Comparison of ENCODE assay signal across 33 cellular contexts in genomic region chr2:236174608-236175001, GRCh38. TPM values are rescaled to one million over a fixed set of nuclear protein-coding genes. Genes with fewer than 3 reads are reported as not detected.
A peak's percentile ranks its signal among the peaks of the same experiment; 100 is the strongest.
DNase-seq lines count a peak whose midpoint lies in the region; TF ChIP-seq lines count a peak whose summit lies in the region.
"Had no signal": no experiment of that assay in that cellular context is flagged by ENCODE, and none has a peak within 500 bp of the region (broad histone marks: within the 10 kb centered on the region; RNA-seq: fewer than 3 reads in every experiment).

No MANE protein-coding gene starts in this region.

- H3K9me3 ChIP-seq in HUES64 (ENCODE audit: insufficient read depth, low read depth, low read length) (no peaks in the 10 kb centered on the region), WERI-Rb-1 (ENCODE audit: severe bottlenecking) (peaks cover 4% of the 10 kb centered on the region), breast epithelium (no peaks in the 10 kb centered on the region)
- H3K9me3 ChIP-seq: colonic mucosa, esophagus squamous epithelium, gastrocnemius medialis, left lung, pancreas, upper lobe of left lung had no signal

- H3K36me3 ChIP-seq in HUES64 (ENCODE audit: insufficient read depth, low read length) (no peaks in the 10 kb centered on the region), WERI-Rb-1 (no peaks in the 10 kb centered on the region), breast epithelium (no peaks in the 10 kb centered on the region)
- H3K36me3 ChIP-seq: colonic mucosa, esophagus squamous epithelium, gastrocnemius medialis, left lung, pancreas, upper lobe of left lung had no signal

- H3K4me3 ChIP-seq in HUES64 (ENCODE audit: low read length) (no peak overlapping the region), WERI-Rb-1 (ENCODE audit: low read depth, low read length) (no peak overlapping the region), breast epithelium (no peak overlapping the region)
- H3K4me3 ChIP-seq: colonic mucosa, esophagus squamous epithelium, gastrocnemius medialis, hepatocyte, left lung, pancreas, upper lobe of left lung had no signal

- no peak overlapping the region for H3K4me3 Mint-ChIP-seq in chondrocyte (ENCODE audit: unreplicated experiment)
- H3K4me3 Mint-ChIP-seq: activated B cell treated with CpG ODN at 0.5 μM for 24 hours; activated CD8-positive, alpha-beta memory T cell treated with anti-CD3 and anti-CD28 coated beads, Interleukin-2, amount 10 ng/mL, durations not matched to agents 7 days and 5 days; activated naive CD4-positive, alpha-beta T cell treated with anti-CD3 and anti-CD28 coated beads for 36 hours; effector memory CD8-positive, alpha-beta T cell; mesothelial cell of epicardium; natural killer cell had no signal

- H3K27ac ChIP-seq in HUES64 (ENCODE audit: low read depth, low read length) (peak overlapping the region; percentile 55; the same call in 1 of the 2 replicates), WERI-Rb-1 (no peak overlapping the region), breast epithelium (no peak overlapping the region)
- H3K27ac ChIP-seq: colonic mucosa, esophagus squamous epithelium, gastrocnemius medialis, hepatocyte, left lung, pancreas, upper lobe of left lung had no signal

- peak overlapping the region; percentile 91 for H3K27ac Mint-ChIP-seq in chondrocyte (ENCODE audit: unreplicated experiment)
- H3K27ac Mint-ChIP-seq: activated B cell treated with CpG ODN at 0.5 μM for 24 hours; activated CD8-positive, alpha-beta memory T cell treated with anti-CD3 and anti-CD28 coated beads, Interleukin-2, amount 10 ng/mL, durations not matched to agents 7 days and 5 days; activated naive CD4-positive, alpha-beta T cell treated with anti-CD3 and anti-CD28 coated beads for 36 hours; effector memory CD8-positive, alpha-beta T cell; mesothelial cell of epicardium; natural killer cell had no signal

- TF ChIP-seq POLR2A in breast epithelium (IDR thresholded peaks at IDR 0.05): no peak

- no peak overlapping the region for H3K9ac ChIP-seq in HUES64 (ENCODE audit: low read depth, low read length)

- no peak for DNase-seq in chondrocyte (ENCODE audit: low spot score)
- DNase-seq in mesenteric fat pad (ENCODE audit: low spot score): peak; percentile 75
- DNase-seq in SK-N-DZ (ENCODE audit: low spot score): no peak
- DNase-seq in WERI-Rb-1: no peak
- no peak for DNase-seq in breast epithelium (ENCODE audit: low spot score in 2 of 2)
- no peak for DNase-seq in NCI-H748 treated with DMSO at 0.1 percent for 48 hours (lab: John Stamatoyannopoulos, UW)
- DNase-seq: activated B cell treated with CpG ODN at 0.5 μM for 24 hours; activated CD4-positive, alpha-beta T cell treated with anti-CD3 and anti-CD28 coated beads, Interleukin-2, amount 50 U/mL, for 1 hour; activated CD8-positive, alpha-beta memory T cell treated with anti-CD3 and anti-CD28 coated beads, Interleukin-2, amount 10 ng/mL, durations not matched to agents 7 days and 5 days; activated naive CD4-positive, alpha-beta T cell treated with anti-CD3 and anti-CD28 coated beads for 36 hours; Calu3; colonic mucosa; DND-41; effector memory CD8-positive, alpha-beta T cell; esophagus squamous epithelium; gastrocnemius medialis; left lung; natural killer cell; NCI-H1105; NCI-H187 treated with DMSO at 0.1 percent for 48 hours; NCI-H524 treated with DMSO at 0.1 percent for 48 hours; NK-92 treated with Interleukin-12 subunit alpha and Interleukin-12 subunit beta, amount 100 ng/mL, for 24 hours; pancreas; PC-3; retina; Right ventricle myocardium superior; stimulated activated CD4-positive, alpha-beta T cell treated with anti-CD3 and anti-CD28 coated beads, Interleukin-2, amount 100 ng/mL, for 24 hours; T1000; upper lobe of left lung had no signal

- peaks cover 51% of the 10 kb centered on the region for H3K4me1 ChIP-seq in HUES64 (ENCODE audit: insufficient read depth, low read length)
- H3K4me1 ChIP-seq in breast epithelium: peaks cover 5 to 6% of the 10 kb centered on the region in 2 donors

- TF ChIP-seq CTCF in chondrocyte (IDR thresholded peaks at IDR 0.05): no peak
- no peak for TF ChIP-seq CTCF in WERI-Rb-1 (IDR thresholded peaks at IDR 0.05; ENCODE audit: low read depth, low read length)
- no peak for TF ChIP-seq CTCF in breast epithelium (IDR thresholded peaks at IDR 0.05)

- WGBS in HUES64: 17% methylated on average over 2 of the region's 2 CpGs

- H3K4me1 Mint-ChIP-seq in chondrocyte (ENCODE audit: low read depth): peaks cover 62% of the 10 kb centered on the region
- H3K4me1 Mint-ChIP-seq: activated CD8-positive, alpha-beta memory T cell treated with anti-CD3 and anti-CD28 coated beads, Interleukin-2, amount 10 ng/mL, durations not matched to agents 7 days and 5 days had no signal

- no peaks in the 10 kb centered on the region for H3K36me3 Mint-ChIP-seq in chondrocyte (ENCODE audit: low read depth)
- H3K36me3 Mint-ChIP-seq: activated CD8-positive, alpha-beta memory T cell treated with anti-CD3 and anti-CD28 coated beads, Interleukin-2, amount 10 ng/mL, durations not matched to agents 7 days and 5 days; mesothelial cell of epicardium; natural killer cell had no signal

- H3K27me3 Mint-ChIP-seq in chondrocyte (ENCODE audit: low read depth): peaks cover 1% of the 10 kb centered on the region

- intact Hi-C loops in breast epithelium (cut with DNase I; ENCODE audit: low total_unique reads): loop anchor here (10.0 kb wide), 1 partner anchor 410 kb away; no protein-coding TSS in a partner anchor

- H3K9me3 Mint-ChIP-seq in chondrocyte (ENCODE audit: low read depth): no peaks in the 10 kb centered on the region
- H3K9me3 Mint-ChIP-seq: activated B cell treated with CpG ODN at 0.5 μM for 24 hours; activated naive CD4-positive, alpha-beta T cell treated with anti-CD3 and anti-CD28 coated beads for 36 hours; effector memory CD8-positive, alpha-beta T cell; mesothelial cell of epicardium; natural killer cell had no signal

- H3K27me3 ChIP-seq in HUES64 (ENCODE audit: insufficient read depth, low read length) (peaks cover 98% of the 10 kb centered on the region), WERI-Rb-1 (ENCODE audit: insufficient read depth, low read depth, severe bottlenecking) (peaks cover 87% of the 10 kb centered on the region), breast epithelium (peaks cover 9 to 87% of the 10 kb centered on the region in 2 donors)

RNA-seq across cellular contexts. Expression of gene GBX2, which starts 6.4 kb away (rescaled TPM):
- 37.4 TPM for polyA plus RNA-seq in HUES64 (2013, experiment 1 of 2)
- 59.0 TPM for polyA plus RNA-seq in HUES64 (2013, experiment 2 of 2)
- total RNA-seq in chondrocyte (12.5 to 17.8 TPM (median 16.7 TPM) in 3 replicates), mesenteric fat pad (not detected), breast epithelium (not detected)
- 0.87 and 1.5 TPM in 2 replicates for polyA plus RNA-seq in SK-N-DZ (2014; cell fraction: cytosol; rRNA removed)
- polyA plus RNA-seq in SK-N-DZ (2014; cell fraction: nucleus; rRNA removed): 0.21 and 0.37 TPM in 2 replicates
- total RNA-seq: activated B cell treated with CpG ODN at 0.5 μM for 24 hours; activated CD8-positive, alpha-beta memory T cell treated with anti-CD3 and anti-CD28 coated beads, Interleukin-2, amount 10 ng/mL, durations not matched to agents 7 days and 5 days; activated naive CD4-positive, alpha-beta T cell treated with anti-CD3 and anti-CD28 coated beads for 36 hours; bronchial epithelial cell; colonic mucosa; esophagus squamous epithelium; gastrocnemius medialis; hepatocyte; left lung; natural killer cell; pancreas; Right ventricle myocardium superior; upper lobe of left lung had no signal
- polyA plus RNA-seq: pancreas had no signal

Comparison
In these comparisons a context has a peak if more than half of its experiments do, and no peak if none do; other contexts are left out.
1. RNA of gene GBX2, which starts 6.4 kb away (total RNA-seq): 12.5 to 17.8 TPM in chondrocyte; not detected in mesenteric fat pad (single experiment) and not detected in breast epithelium; every median in the first group is over 10 times any median in the second.